Comparison of ENCODE assay signal across 8 cellular contexts in genomic region chr1:19704247-19705113, GRCh38. TPM values are rescaled to one million over a fixed set of nuclear protein-coding genes. Genes with fewer than 3 reads are reported as not detected.
DNase-seq lines count a peak whose midpoint lies in the region; ATAC-seq and TF ChIP-seq lines count a peak whose summit lies in the region.

No MANE protein-coding gene starts in this region.

- H3K36me3 ChIP-seq in A673 (ENCODE audit: insufficient read depth, low read length, poor library complexity, severe bottlenecking): no peaks in the 10 kb centered on the region
- H3K36me3 ChIP-seq in lower lobe of right lung: peaks cover 15% of the 10 kb centered on the region

- POLR2A ChIA-PET in A673 (lab: Charles Lee; ENCODE audit: low non-redundant PET): no interaction called here

- H3K9me3 ChIP-seq in A673 (ENCODE audit: low read depth, low read length, poor library complexity, severe bottlenecking) (no peaks in the 10 kb centered on the region), lower lobe of right lung (no peaks in the 10 kb centered on the region)

- no peaks in the 10 kb centered on the region for H3K4me1 ChIP-seq in A673 (ENCODE audit: insufficient read depth, low read length, poor library complexity, severe bottlenecking)
- no peaks in the 10 kb centered on the region for H3K4me1 ChIP-seq in lower lobe of right lung

- BruUV-seq in A673 (replicated peaks; lab: Mats Ljungman, UMichigan): no TSS peak

- no peaks in the 10 kb centered on the region for H3K27me3 ChIP-seq in A673 (replicated peaks; ENCODE audit: insufficient read depth, low read depth, low read length, poor library complexity)
- no peaks in the 10 kb centered on the region for H3K27me3 ChIP-seq in lower lobe of right lung (ENCODE audit: low read depth)

- CTCF ChIA-PET in A673 (lab: Charles Lee): interaction anchor here (1.4 to 2.5 kb wide), 3 partner anchors 11 to 51 kb away, joined by 4 to 18 read pairs (median 4); no protein-coding TSS in a partner anchor

- DNase-seq in A673 (ENCODE audit: low spot score): peak; percentile 73
- DNase-seq in NCI-H2171 treated with DMSO at 0.1 percent for 48 hours (lab: John Stamatoyannopoulos, UW): peak; percentile 61
- peak; percentile 53 to 59 for DNase-seq in activated CD4-positive, alpha-beta T cell treated with anti-CD3 and anti-CD28 coated beads, Interleukin-2, amount 50 U/mL, for 4 hours
- peak; percentile 21 for DNase-seq in effector CD8-positive, alpha-beta T cell (lab: John Stamatoyannopoulos, UW)
- peak; percentile 67 for DNase-seq in lower lobe of right lung
- DNase-seq in stimulated activated CD8-positive, alpha-beta memory T cell treated with anti-CD3 and anti-CD28 coated beads, Interleukin-12 subunit alpha, Interleukin-12 subunit beta, amount 100 ng/mL, for 1 hour (ENCODE audit: low read depth): peak; percentile 35

- H3K4me3 ChIP-seq in A673 (ENCODE audit: low read depth, low read length, poor library complexity, severe bottlenecking) (no peak overlapping the region), lower lobe of right lung (no peak overlapping the region)

- ATAC-seq in lower lobe of right lung: peak; percentile 85 to 88
- ATAC-seq in HG03469 (IDR thresholded peaks at IDR 0.05; ENCODE audit: unreplicated experiment): no peak

- intact Hi-C loops in A673 (cut with micrococcal nuclease; ENCODE audit: unreplicated experiment) (loop anchor here (5.0 kb wide), 1 partner anchor 42 kb away; the partner anchor contains the start of gene HTR6), lower lobe of right lung (cut with DNase I) (no loop called here)

- peak; percentile 90 for TF ChIP-seq CTCF in A673 (conservative IDR thresholded peaks at IDR 0.05; ENCODE audit: low read depth, low read length)
- peak; percentile 96 for TF ChIP-seq CTCF in GM12872 (IDR thresholded peaks at IDR 0.05; ENCODE audit: insufficient read depth, low read depth, low read length)
- peak; percentile 91 for TF ChIP-seq CTCF in lower lobe of right lung (IDR thresholded peaks at IDR 0.05)

- H3K27ac ChIP-seq in A673 (ENCODE audit: low read depth, low read length, poor library complexity, severe bottlenecking) (no peak overlapping the region), lower lobe of right lung (no peak overlapping the region)

RNA-seq across cellular contexts. Expression of gene HTR6, which starts 39.8 kb away (rescaled TPM):
- total RNA-seq in A673 (2021) (not detected in 2 replicates), lower lobe of right lung (not detected)

Comparison
In these comparisons a context has a peak if more than half of its experiments do, and no peak if none do; other contexts are left out.
1. DNase-seq: peak in every context shown above with its lines; median percentile 73 in A673; 67 in lower lobe of right lung; 61 in NCI-H2171 treated with DMSO at 0.1 percent for 48 hours; 56 in activated CD4-positive, alpha-beta T cell treated with anti-CD3 and anti-CD28 coated beads, Interleukin-2, amount 50 U/mL, for 4 hours; 35 in stimulated activated CD8-positive, alpha-beta memory T cell treated with anti-CD3 and anti-CD28 coated beads, Interleukin-12 subunit alpha, Interleukin-12 subunit beta, amount 100 ng/mL, for 1 hour; 21 in effector CD8-positive, alpha-beta T cell.